In the genomic region with DNA sequence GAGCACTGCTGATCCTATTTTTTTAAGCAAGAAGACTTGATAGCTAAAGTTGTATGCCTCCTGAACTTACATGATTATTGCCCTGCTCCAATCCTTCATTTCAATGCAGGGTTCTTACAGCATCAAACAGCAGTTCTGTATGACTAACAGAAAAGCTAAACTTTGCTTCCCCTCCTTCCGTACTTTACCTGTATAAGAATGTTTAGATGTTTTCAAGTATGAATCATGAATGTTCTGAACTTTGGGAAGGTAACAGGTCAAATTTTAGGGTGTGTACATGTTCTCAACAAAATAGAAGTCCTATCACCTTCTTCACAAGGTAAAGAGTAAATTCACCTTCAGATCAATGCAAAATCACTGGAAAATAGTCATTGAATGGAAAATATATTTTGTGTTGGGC, we compare ENCODE assay signal across 25 cellular contexts.
DNase-seq lines count a peak whose midpoint lies in the region; ATAC-seq, FAIRE-seq and TF ChIP-seq lines count a peak whose summit lies in the region.
"Had no signal": no experiment of that assay in that cellular context is flagged by ENCODE, and none has a peak within 500 bp of the region (broad histone marks: within the 10 kb centered on the region; RNA-seq: fewer than 3 reads in every experiment).

No MANE protein-coding gene starts in this region.

- H3K36me3 ChIP-seq in bronchial epithelial cell (ENCODE audit: control insufficient read depth, insufficient read depth, low read length), result no peaks in the 10 kb centered on the region
- H3K36me3 ChIP-seq: BE2C; BLaER1 treated with 17β-estradiol and CSF1 and Interleukin-3, amounts not matched to agents 10 nM and 100 nM; HAP-1 had no signal

- DNase-seq in Calu3 (no peak), RWPE1 (ENCODE audit: low spot score) (peak; percentile 32), bronchial epithelial cell (ENCODE audit: low read depth) (peak; percentile 59), foreskin keratinocyte (peak; percentile 54 to 82), SKM-1 (lab: John Stamatoyannopoulos, UW; ENCODE audit: unreplicated experiment) (no peak), dorsolateral prefrontal cortex (no peak), NCI-H1436 (lab: John Stamatoyannopoulos, UW) (no peak)
- DNase-seq: 8988T; ACHN; AML-193; BE2C; CD4-positive, alpha-beta T cell; CD8-positive, alpha-beta memory T cell; DMS53; DMS79 treated with DMSO at 0.1 percent for 48 hours; GF-D8; GOT3; HFFc6 had no signal

- POLR2A ChIA-PET in RWPE1 (lab: Yijun Ruan, JAX; ENCODE audit: low non-redundant PET), result no interaction called here

- intact Hi-C loops in Calu3 (cut with micrococcal nuclease; ENCODE audit: unreplicated experiment) (no loop called here), dorsolateral prefrontal cortex (cut with DNase I) (no loop called here)

- H3K27ac Mint-ChIP-seq in Calu3 (ENCODE audit: unreplicated experiment), result peak overlapping the region; percentile 46
- H3K27ac Mint-ChIP-seq: CD14-positive monocyte; CD4-positive, alpha-beta T cell; CD8-positive, alpha-beta memory T cell; HFFc6 had no signal

- H3K27me3 Mint-ChIP-seq in Calu3 (ENCODE audit: unreplicated experiment), result no peaks in the 10 kb centered on the region
- H3K27me3 Mint-ChIP-seq: CD4-positive, alpha-beta T cell had no signal

- peaks cover 13% of the 10 kb centered on the region for H3K4me1 ChIP-seq in foreskin keratinocyte
- H3K4me1 ChIP-seq: A549; BE2C; BLaER1 treated with 17β-estradiol and CSF1 and Interleukin-3, amounts not matched to agents 10 nM and 100 nM; HAP-1 had no signal

- no peaks in the 10 kb centered on the region for H3K27me3 ChIP-seq in bronchial epithelial cell (ENCODE audit: control insufficient read depth, insufficient read depth, low read length)
- H3K27me3 ChIP-seq in foreskin keratinocyte, result no peaks in the 10 kb centered on the region
- H3K27me3 ChIP-seq in dorsolateral prefrontal cortex, result no peaks in the 10 kb centered on the region
- H3K27me3 ChIP-seq: BE2C; BLaER1 treated with 17β-estradiol and CSF1 and Interleukin-3, amounts not matched to agents 10 nM and 100 nM had no signal

- no peak overlapping the region for H3K4me3 ChIP-seq in bronchial epithelial cell (ENCODE audit: low read depth, low read length)
- no peak overlapping the region for H3K4me3 ChIP-seq in dorsolateral prefrontal cortex
- H3K4me3 ChIP-seq: A549; BLaER1 treated with 17β-estradiol and CSF1 and Interleukin-3, amounts not matched to agents 10 nM and 100 nM; HAP-1 had no signal

- H3K36me3 Mint-ChIP-seq in Calu3 (ENCODE audit: insufficient read depth, unreplicated experiment), result no peaks in the 10 kb centered on the region
- H3K36me3 Mint-ChIP-seq: CD14-positive monocyte; CD8-positive, alpha-beta memory T cell had no signal

- peak; percentile 98 for ATAC-seq in foreskin keratinocyte
- ATAC-seq: A549 had no signal

- H3K4me1 Mint-ChIP-seq in Calu3 (ENCODE audit: low read depth, unreplicated experiment), result peaks cover 54% of the 10 kb centered on the region
- H3K4me1 Mint-ChIP-seq: CD14-positive monocyte; CD8-positive, alpha-beta memory T cell had no signal

- CTCF ChIA-PET in Calu3 (lab: Charles Lee), result interaction anchor here (0.7 to 1.5 kb wide), 3 partner anchors 9 to 588 kb away, joined by 3 to 10 read pairs (median 3); no protein-coding TSS in a partner anchor
- CTCF ChIA-PET in RWPE1 (lab: Yijun Ruan, JAX), result no interaction called here

- peaks cover 5% of the 10 kb centered on the region for H3K9me3 Mint-ChIP-seq in Calu3 (ENCODE audit: low read depth, unreplicated experiment)
- H3K9me3 Mint-ChIP-seq: HFFc6 had no signal

- H3K27ac ChIP-seq in RWPE1 (no peak overlapping the region), foreskin keratinocyte (no peak overlapping the region), dorsolateral prefrontal cortex (no peak overlapping the region)
- H3K27ac ChIP-seq: A549; BLaER1 treated with 17β-estradiol and CSF1 and Interleukin-3, amounts not matched to agents 10 nM and 100 nM had no signal

- H3K4me3 Mint-ChIP-seq in Calu3 (ENCODE audit: low read depth, unreplicated experiment), result no peak overlapping the region
- H3K4me3 Mint-ChIP-seq: CD14-positive monocyte; CD4-positive, alpha-beta T cell; CD8-positive, alpha-beta memory T cell; HFFc6 had no signal

- FAIRE-seq in bronchial epithelial cell (lab: Jason Lieb, UNC), result no peak
- FAIRE-seq: A549, GM12891, GM18507, H54 had no signal

- no TSS peak for BruUV-seq in Calu3 (replicated peaks; lab: Mats Ljungman, UMichigan)

- TF ChIP-seq CTCF in Calu3 (IDR thresholded peaks at IDR 0.05; ENCODE audit: unreplicated experiment) (no peak), RWPE1 (conservative IDR thresholded peaks at IDR 0.05; ENCODE audit: low read depth) (no peak), bronchial epithelial cell (IDR thresholded peaks at IDR 0.05; ENCODE audit: insufficient read depth, low read length, severe bottlenecking) (no peak), foreskin keratinocyte (conservative IDR thresholded peaks at IDR 0.05) (no peak), dorsolateral prefrontal cortex (IDR thresholded peaks at IDR 0.05 in 54 of 56, conservative IDR thresholded peaks at IDR 0.05 in 2 of 56; ENCODE audit: low read depth in 1 of 56, partially characterized antibody in 56 of 56) (no peak)

Comparison
In these comparisons a context has a peak if more than half of its experiments do, and no peak if none do; other contexts are left out.
1. DNase-seq: peak in RWPE1 (single experiment), bronchial epithelial cell (single experiment) and foreskin keratinocyte (2 of 2); none in Calu3 (single experiment), SKM-1 (single experiment), dorsolateral prefrontal cortex (0 of 10) and NCI-H1436 (single experiment).